1 cellular context compared by ENCODE assay signal in genomic region chr12:124191024-124191359, GRCh38.
TF ChIP-seq lines count a peak whose summit lies in the region.

No MANE protein-coding gene starts in this region.

TF ChIP-seq in K562, 482 proteins besides CTCF, POLR2A, EP300 and RAD21 (continued from another document and continues in another):
- no peak for TF ChIP-seq CUX1 (CRISPR knock-in tag; IDR thresholded peaks at IDR 0.05)
- no peak for TF ChIP-seq ZNF274 (IDR thresholded peaks at IDR 0.05; ENCODE audit: borderline replicate concordance, low read depth, low read length)
- TF ChIP-seq POLR2G (IDR thresholded peaks at IDR 0.05; ENCODE audit: low read depth, low read length) = peak; percentile 30; the same call in 1 of the 2 replicates
- TF ChIP-seq ATF7 (IDR thresholded peaks at IDR 0.05) = peak; percentile 99
- TF ChIP-seq NFATC3 (IDR thresholded peaks at IDR 0.05) = no peak
- TF ChIP-seq ZBTB9 (CRISPR knock-in tag; IDR thresholded peaks at IDR 0.05) = no peak
- TF ChIP-seq EHMT2 (IDR thresholded peaks at IDR 0.05) = no peak
- no peak for TF ChIP-seq CLOCK (CRISPR knock-in tag; IDR thresholded peaks at IDR 0.05; ENCODE audit: borderline replicate concordance)
- TF ChIP-seq ILK (tag; IDR thresholded peaks at IDR 0.05; ENCODE audit: borderline replicate concordance, low read depth) = no peak
- peak; percentile 83 for TF ChIP-seq JUND (IDR thresholded peaks at IDR 0.05; ENCODE audit: borderline replicate concordance, low read depth, low read length)
- TF ChIP-seq JUND (tag; IDR thresholded peaks at IDR 0.05; ENCODE audit: borderline replicate concordance, low read depth, low read length) = peak; percentile 81; the same call in 1 of the 3 replicates
- peak; percentile 37 for TF ChIP-seq FOS (IDR thresholded peaks at IDR 0.05; ENCODE audit: extremely low read depth, insufficient read length)
- no peak for TF ChIP-seq POLR3A (IDR thresholded peaks at IDR 0.05; ENCODE audit: borderline replicate concordance, extremely low read depth, insufficient read depth, insufficient read length)
- no peak for TF ChIP-seq ZNF785 (CRISPR knock-in tag; IDR thresholded peaks at IDR 0.05)
- no peak for TF ChIP-seq SAP30 (IDR thresholded peaks at IDR 0.05; ENCODE audit: borderline replicate concordance, insufficient read depth, low read depth, low read length, poor library complexity, severe bottlenecking)
- TF ChIP-seq GTF3C2 (IDR thresholded peaks at IDR 0.05; ENCODE audit: borderline replicate concordance, extremely low read depth, insufficient read length) = no peak
- no peak for TF ChIP-seq RREB1 (CRISPR knock-in tag; IDR thresholded peaks at IDR 0.05)
- no peak for TF ChIP-seq SRSF9 (IDR thresholded peaks at IDR 0.05; ENCODE audit: borderline replicate concordance, low read depth, low read length)
- peak; percentile 76 for TF ChIP-seq USF2 (CRISPR knock-in tag; IDR thresholded peaks at IDR 0.05)
- no peak for TF ChIP-seq SREBF1 (IDR thresholded peaks at IDR 0.05; ENCODE audit: borderline replicate concordance, low read depth, low read length)
- no peak for TF ChIP-seq PREB (CRISPR knock-in tag; IDR thresholded peaks at IDR 0.05)
- no peak for TF ChIP-seq HMBOX1 (IDR thresholded peaks at IDR 0.05)
- TF ChIP-seq RBM25 (IDR thresholded peaks at IDR 0.05; ENCODE audit: low read depth, low read length, severe bottlenecking) = peak; percentile 49
- no peak for TF ChIP-seq MCM7 (IDR thresholded peaks at IDR 0.05)
- TF ChIP-seq ZNF639 (CRISPR knock-in tag; conservative IDR thresholded peaks at IDR 0.05 in 1 of 2, IDR thresholded peaks at IDR 0.05 in 1 of 2) = no peak
- TF ChIP-seq PTTG1 (tag; IDR thresholded peaks at IDR 0.05; ENCODE audit: low read depth) = no peak
- no peak for TF ChIP-seq CC2D1A (IDR thresholded peaks at IDR 0.05)
- no peak for TF ChIP-seq NCOA6 (IDR thresholded peaks at IDR 0.05)
- TF ChIP-seq GTF2F1 (IDR thresholded peaks at IDR 0.05; ENCODE audit: low read depth, low read length) = no peak
- TF ChIP-seq ZNF408 (CRISPR knock-in tag; IDR thresholded peaks at IDR 0.05; ENCODE audit: low read depth) = no peak
- no peak for TF ChIP-seq IFI16 (CRISPR knock-in tag; IDR thresholded peaks at IDR 0.05)
- TF ChIP-seq ZNF165 (CRISPR knock-in tag; IDR thresholded peaks at IDR 0.05; ENCODE audit: borderline replicate concordance) = no peak
